1 cellular context compared by ENCODE assay signal in the genomic region with DNA sequence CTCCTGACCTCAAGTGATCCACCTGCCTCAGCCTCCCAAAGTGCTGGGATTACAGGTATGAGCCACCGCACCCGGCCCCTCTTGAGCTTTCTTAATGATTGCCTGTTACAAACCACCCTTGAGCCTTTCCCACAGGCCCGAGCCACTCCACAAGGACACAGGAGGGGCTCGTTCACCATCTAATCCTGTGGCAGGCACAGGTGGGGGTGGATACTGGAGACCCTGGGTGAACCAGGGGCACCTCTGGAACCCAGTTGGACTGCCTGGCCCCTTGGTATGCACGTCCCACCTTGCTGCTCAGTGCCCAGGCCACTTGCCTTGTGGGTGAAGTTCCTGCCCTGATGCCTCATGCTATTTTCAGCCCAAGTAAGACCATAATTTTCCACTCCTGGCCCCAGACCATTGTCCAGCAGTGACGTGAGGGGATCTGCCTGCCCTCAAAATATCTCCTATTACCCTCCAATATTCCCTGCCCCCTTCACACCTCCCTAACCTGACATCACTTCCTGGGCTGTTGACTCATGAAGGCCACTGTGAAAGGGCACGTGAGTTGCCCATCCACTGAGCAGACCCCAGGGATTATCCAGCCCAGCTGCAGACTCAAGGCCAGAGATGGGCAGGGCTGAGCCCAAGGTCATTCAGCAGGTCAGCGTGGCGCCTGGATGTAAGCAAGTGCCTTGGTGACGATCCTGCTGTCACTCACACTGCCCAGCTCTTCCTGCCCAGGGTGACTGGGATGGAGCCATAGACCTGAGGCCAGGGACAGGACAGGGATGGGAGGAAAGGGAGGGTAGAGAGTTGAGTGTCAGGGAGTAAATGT.
A peak's percentile ranks its signal among the peaks of the same experiment; 100 is the strongest.
TF ChIP-seq lines count a peak whose summit lies in the region.

No MANE protein-coding gene starts in this region.

TF ChIP-seq in HepG2, 621 proteins besides CTCF, POLR2A, EP300 and RAD21 (continued from another document and continues in another):
- TF ChIP-seq, protein P1, sequence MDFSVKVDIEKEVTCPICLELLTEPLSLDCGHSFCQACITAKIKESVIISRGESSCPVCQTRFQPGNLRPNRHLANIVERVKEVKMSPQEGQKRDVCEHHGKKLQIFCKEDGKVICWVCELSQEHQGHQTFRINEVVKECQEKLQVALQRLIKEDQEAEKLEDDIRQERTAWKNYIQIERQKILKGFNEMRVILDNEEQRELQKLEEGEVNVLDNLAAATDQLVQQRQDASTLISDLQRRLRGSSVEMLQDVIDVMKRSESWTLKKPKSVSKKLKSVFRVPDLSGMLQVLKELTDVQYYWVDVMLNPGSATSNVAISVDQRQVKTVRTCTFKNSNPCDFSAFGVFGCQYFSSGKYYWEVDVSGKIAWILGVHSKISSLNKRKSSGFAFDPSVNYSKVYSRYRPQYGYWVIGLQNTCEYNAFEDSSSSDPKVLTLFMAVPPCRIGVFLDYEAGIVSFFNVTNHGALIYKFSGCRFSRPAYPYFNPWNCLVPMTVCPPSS (IDR thresholded peaks at IDR 0.05) = no peak
- TF ChIP-seq KLF16 (CRISPR knock-in tag; IDR thresholded peaks at IDR 0.05) (peak in 1 of 2 experiments; percentile 68; a peak in 1 of 4 replicates), ZNF543 (CRISPR knock-in tag; IDR thresholded peaks at IDR 0.05) (no peak), ZBTB1 (CRISPR knock-in tag; IDR thresholded peaks at IDR 0.05; ENCODE audit: borderline replicate concordance) (no peak), SRY (CRISPR knock-in tag; IDR thresholded peaks at IDR 0.05) (no peak; the same call in 1 of the 2 replicates), HCFC1 (IDR thresholded peaks at IDR 0.05; ENCODE audit: low read depth, low read length) (no peak), TBX2 (CRISPR knock-in tag; IDR thresholded peaks at IDR 0.05; ENCODE audit: borderline replicate concordance) (peak; percentile 99), HOXD1 (CRISPR knock-in tag; IDR thresholded peaks at IDR 0.05) (no peak), KDM1A (CRISPR knock-in tag; IDR thresholded peaks at IDR 0.05) (0 out of 2 replicates have a peak, but pooled peaks have one; percentile 12), IKZF4 (CRISPR knock-in tag; IDR thresholded peaks at IDR 0.05; ENCODE audit: borderline replicate concordance, low read depth, not compliant biosample characterization) (no peak), ZNF567 (CRISPR knock-in tag; IDR thresholded peaks at IDR 0.05; ENCODE audit: borderline replicate concordance) (no peak), ZFP62 (CRISPR knock-in tag; IDR thresholded peaks at IDR 0.05) (no peak), ZMAT3 (CRISPR knock-in tag; conservative IDR thresholded peaks at IDR 0.05) (no peak), HIVEP1 (CRISPR knock-in tag; IDR thresholded peaks at IDR 0.05) (peak; percentile 74), HOXA5 (CRISPR knock-in tag; IDR thresholded peaks at IDR 0.05) (no peak), ZNF337 (CRISPR knock-in tag; IDR thresholded peaks at IDR 0.05; ENCODE audit: borderline replicate concordance, low read depth) (no peak), NCOA5 (CRISPR knock-in tag; IDR thresholded peaks at IDR 0.05) (no peak)
- TF ChIP-seq, protein P2, sequence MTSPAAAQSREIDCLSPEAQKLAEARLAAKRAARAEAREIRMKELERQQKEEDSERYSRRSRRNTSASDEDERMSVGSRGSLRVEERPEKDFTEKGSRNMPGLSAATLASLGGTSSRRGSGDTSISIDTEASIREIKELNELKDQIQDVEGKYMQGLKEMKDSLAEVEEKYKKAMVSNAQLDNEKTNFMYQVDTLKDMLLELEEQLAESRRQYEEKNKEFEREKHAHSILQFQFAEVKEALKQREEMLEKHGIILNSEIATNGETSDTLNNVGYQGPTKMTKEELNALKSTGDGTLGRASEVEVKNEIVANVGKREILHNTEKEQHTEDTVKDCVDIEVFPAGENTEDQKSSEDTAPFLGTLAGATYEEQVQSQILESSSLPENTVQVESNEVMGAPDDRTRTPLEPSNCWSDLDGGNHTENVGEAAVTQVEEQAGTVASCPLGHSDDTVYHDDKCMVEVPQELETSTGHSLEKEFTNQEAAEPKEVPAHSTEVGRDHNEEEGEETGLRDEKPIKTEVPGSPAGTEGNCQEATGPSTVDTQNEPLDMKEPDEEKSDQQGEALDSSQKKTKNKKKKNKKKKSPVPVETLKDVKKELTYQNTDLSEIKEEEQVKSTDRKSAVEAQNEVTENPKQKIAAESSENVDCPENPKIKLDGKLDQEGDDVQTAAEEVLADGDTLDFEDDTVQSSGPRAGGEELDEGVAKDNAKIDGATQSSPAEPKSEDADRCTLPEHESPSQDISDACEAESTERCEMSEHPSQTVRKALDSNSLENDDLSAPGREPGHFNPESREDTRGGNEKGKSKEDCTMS (CRISPR knock-in tag; conservative IDR thresholded peaks at IDR 0.05) = no peak
- TF ChIP-seq, protein P3, sequence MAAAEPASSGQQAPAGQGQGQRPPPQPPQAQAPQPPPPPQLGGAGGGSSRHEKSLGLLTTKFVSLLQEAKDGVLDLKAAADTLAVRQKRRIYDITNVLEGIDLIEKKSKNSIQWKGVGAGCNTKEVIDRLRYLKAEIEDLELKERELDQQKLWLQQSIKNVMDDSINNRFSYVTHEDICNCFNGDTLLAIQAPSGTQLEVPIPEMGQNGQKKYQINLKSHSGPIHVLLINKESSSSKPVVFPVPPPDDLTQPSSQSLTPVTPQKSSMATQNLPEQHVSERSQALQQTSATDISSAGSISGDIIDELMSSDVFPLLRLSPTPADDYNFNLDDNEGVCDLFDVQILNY (CRISPR knock-in tag; conservative IDR thresholded peaks at IDR 0.05) = no peak
- TF ChIP-seq, protein P4, sequence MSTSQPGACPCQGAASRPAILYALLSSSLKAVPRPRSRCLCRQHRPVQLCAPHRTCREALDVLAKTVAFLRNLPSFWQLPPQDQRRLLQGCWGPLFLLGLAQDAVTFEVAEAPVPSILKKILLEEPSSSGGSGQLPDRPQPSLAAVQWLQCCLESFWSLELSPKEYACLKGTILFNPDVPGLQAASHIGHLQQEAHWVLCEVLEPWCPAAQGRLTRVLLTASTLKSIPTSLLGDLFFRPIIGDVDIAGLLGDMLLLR (CRISPR knock-in tag; IDR thresholded peaks at IDR 0.05) = no peak
- TF ChIP-seq, protein P5, sequence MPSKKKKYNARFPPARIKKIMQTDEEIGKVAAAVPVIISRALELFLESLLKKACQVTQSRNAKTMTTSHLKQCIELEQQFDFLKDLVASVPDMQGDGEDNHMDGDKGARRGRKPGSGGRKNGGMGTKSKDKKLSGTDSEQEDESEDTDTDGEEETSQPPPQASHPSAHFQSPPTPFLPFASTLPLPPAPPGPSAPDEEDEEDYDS (CRISPR knock-in tag; IDR thresholded peaks at IDR 0.05) = 0 out of 2 replicates have a peak, but pooled peaks have one; percentile 30
- TF ChIP-seq, protein P6, sequence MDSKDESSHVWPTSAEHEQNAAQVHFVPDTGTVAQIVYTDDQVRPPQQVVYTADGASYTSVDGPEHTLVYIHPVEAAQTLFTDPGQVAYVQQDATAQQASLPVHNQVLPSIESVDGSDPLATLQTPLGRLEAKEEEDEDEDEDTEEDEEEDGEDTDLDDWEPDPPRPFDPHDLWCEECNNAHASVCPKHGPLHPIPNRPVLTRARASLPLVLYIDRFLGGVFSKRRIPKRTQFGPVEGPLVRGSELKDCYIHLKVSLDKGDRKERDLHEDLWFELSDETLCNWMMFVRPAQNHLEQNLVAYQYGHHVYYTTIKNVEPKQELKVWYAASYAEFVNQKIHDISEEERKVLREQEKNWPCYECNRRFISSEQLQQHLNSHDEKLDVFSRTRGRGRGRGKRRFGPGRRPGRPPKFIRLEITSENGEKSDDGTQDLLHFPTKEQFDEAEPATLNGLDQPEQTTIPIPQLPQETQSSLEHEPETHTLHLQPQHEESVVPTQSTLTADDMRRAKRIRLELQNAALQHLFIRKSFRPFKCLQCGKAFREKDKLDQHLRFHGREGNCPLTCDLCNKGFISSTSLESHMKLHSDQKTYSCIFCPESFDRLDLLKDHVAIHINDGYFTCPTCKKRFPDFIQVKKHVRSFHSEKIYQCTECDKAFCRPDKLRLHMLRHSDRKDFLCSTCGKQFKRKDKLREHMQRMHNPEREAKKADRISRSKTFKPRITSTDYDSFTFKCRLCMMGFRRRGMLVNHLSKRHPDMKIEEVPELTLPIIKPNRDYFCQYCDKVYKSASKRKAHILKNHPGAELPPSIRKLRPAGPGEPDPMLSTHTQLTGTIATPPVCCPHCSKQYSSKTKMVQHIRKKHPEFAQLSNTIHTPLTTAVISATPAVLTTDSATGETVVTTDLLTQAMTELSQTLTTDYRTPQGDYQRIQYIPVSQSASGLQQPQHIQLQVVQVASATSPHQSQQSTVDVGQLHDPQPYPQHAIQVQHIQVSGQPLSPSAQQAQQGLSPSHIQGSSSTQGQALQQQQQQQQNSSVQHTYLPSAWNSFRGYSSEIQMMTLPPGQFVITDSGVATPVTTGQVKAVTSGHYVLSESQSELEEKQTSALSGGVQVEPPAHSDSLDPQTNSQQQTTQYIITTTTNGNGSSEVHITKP (CRISPR knock-in tag; IDR thresholded peaks at IDR 0.05; ENCODE audit: low read depth) = no peak
- TF ChIP-seq, protein P7, sequence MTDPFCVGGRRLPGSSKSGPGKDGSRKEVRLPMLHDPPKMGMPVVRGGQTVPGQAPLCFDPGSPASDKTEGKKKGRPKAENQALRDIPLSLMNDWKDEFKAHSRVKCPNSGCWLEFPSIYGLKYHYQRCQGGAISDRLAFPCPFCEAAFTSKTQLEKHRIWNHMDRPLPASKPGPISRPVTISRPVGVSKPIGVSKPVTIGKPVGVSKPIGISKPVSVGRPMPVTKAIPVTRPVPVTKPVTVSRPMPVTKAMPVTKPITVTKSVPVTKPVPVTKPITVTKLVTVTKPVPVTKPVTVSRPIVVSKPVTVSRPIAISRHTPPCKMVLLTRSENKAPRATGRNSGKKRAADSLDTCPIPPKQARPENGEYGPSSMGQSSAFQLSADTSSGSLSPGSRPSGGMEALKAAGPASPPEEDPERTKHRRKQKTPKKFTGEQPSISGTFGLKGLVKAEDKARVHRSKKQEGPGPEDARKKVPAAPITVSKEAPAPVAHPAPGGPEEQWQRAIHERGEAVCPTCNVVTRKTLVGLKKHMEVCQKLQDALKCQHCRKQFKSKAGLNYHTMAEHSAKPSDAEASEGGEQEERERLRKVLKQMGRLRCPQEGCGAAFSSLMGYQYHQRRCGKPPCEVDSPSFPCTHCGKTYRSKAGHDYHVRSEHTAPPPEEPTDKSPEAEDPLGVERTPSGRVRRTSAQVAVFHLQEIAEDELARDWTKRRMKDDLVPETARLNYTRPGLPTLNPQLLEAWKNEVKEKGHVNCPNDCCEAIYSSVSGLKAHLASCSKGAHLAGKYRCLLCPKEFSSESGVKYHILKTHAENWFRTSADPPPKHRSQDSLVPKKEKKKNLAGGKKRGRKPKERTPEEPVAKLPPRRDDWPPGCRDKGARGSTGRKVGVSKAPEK (CRISPR knock-in tag; IDR thresholded peaks at IDR 0.05; ENCODE audit: borderline replicate concordance) = 0 out of 2 replicates have a peak, but pooled peaks have one; percentile 45
- TF ChIP-seq, protein P8, sequence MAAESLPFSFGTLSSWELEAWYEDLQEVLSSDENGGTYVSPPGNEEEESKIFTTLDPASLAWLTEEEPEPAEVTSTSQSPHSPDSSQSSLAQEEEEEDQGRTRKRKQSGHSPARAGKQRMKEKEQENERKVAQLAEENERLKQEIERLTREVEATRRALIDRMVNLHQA (CRISPR knock-in tag; IDR thresholded peaks at IDR 0.05) = no peak
- TF ChIP-seq, protein P9, sequence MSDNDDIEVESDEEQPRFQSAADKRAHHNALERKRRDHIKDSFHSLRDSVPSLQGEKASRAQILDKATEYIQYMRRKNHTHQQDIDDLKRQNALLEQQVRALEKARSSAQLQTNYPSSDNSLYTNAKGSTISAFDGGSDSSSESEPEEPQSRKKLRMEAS (IDR thresholded peaks at IDR 0.05) = peak; percentile 77
- TF ChIP-seq, protein P10, sequence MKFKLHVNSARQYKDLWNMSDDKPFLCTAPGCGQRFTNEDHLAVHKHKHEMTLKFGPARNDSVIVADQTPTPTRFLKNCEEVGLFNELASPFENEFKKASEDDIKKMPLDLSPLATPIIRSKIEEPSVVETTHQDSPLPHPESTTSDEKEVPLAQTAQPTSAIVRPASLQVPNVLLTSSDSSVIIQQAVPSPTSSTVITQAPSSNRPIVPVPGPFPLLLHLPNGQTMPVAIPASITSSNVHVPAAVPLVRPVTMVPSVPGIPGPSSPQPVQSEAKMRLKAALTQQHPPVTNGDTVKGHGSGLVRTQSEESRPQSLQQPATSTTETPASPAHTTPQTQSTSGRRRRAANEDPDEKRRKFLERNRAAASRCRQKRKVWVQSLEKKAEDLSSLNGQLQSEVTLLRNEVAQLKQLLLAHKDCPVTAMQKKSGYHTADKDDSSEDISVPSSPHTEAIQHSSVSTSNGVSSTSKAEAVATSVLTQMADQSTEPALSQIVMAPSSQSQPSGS (CRISPR knock-in tag; IDR thresholded peaks at IDR 0.05) = peak; percentile 90
- TF ChIP-seq, protein P11, sequence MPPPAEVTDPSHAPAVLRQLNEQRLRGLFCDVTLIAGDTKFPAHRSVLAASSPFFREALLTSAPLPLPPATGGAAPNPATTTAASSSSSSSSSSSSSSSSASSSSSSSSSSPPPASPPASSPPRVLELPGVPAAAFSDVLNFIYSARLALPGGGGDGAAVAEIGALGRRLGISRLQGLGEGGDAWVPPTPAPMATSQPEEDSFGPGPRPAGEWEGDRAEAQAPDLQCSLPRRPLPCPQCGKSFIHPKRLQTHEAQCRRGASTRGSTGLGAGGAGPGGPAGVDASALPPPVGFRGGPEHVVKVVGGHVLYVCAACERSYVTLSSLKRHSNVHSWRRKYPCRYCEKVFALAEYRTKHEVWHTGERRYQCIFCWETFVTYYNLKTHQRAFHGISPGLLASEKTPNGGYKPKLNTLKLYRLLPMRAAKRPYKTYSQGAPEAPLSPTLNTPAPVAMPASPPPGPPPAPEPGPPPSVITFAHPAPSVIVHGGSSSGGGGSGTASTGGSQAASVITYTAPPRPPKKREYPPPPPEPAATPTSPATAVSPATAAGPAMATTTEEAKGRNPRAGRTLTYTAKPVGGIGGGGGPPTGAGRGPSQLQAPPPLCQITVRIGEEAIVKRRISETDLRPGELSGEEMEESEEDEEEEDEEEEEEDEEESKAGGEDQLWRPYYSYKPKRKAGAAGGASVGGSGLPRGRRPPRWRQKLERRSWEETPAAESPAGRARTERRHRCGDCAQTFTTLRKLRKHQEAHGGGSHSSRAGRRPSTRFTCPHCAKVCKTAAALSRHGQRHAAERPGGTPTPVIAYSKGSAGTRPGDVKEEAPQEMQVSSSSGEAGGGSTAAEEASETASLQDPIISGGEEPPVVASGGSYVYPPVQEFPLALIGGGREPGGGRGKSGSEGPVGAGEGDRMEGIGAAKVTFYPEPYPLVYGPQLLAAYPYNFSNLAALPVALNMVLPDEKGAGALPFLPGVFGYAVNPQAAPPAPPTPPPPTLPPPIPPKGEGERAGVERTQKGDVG (CRISPR knock-in tag; IDR thresholded peaks at IDR 0.05; ENCODE audit: borderline replicate concordance) = 0 out of 2 replicates have a peak, but pooled peaks have one; percentile 34
- TF ChIP-seq, protein P12, sequence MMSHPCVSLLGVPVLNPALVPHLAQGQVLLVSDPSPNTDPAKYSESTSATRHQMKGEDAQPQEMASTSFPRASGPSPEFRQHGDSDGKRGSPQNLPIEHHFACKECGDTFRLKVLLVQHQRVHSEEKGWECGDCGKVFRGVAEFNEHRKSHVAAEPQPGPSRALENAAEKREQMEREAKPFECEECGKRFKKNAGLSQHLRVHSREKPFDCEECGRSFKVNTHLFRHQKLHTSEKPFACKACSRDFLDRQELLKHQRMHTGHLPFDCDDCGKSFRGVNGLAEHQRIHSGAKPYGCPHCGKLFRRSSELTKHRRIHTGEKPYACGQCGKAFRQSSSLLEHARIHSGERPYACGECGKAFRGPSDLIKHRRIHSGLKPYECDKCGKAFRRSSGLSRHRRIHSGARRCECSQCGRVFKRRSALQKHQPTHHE (CRISPR knock-in tag; IDR thresholded peaks at IDR 0.05; ENCODE audit: borderline replicate concordance) = 0 out of 2 replicates have a peak, but pooled peaks have one; percentile 19
- TF ChIP-seq, protein P13, sequence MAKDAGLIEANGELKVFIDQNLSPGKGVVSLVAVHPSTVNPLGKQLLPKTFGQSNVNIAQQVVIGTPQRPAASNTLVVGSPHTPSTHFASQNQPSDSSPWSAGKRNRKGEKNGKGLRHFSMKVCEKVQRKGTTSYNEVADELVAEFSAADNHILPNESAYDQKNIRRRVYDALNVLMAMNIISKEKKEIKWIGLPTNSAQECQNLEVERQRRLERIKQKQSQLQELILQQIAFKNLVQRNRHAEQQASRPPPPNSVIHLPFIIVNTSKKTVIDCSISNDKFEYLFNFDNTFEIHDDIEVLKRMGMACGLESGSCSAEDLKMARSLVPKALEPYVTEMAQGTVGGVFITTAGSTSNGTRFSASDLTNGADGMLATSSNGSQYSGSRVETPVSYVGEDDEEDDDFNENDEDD (CRISPR knock-in tag; IDR thresholded peaks at IDR 0.05; ENCODE audit: borderline replicate concordance) = peak; percentile 63; the same call in 1 of the 2 replicates
